In the genomic region with DNA sequence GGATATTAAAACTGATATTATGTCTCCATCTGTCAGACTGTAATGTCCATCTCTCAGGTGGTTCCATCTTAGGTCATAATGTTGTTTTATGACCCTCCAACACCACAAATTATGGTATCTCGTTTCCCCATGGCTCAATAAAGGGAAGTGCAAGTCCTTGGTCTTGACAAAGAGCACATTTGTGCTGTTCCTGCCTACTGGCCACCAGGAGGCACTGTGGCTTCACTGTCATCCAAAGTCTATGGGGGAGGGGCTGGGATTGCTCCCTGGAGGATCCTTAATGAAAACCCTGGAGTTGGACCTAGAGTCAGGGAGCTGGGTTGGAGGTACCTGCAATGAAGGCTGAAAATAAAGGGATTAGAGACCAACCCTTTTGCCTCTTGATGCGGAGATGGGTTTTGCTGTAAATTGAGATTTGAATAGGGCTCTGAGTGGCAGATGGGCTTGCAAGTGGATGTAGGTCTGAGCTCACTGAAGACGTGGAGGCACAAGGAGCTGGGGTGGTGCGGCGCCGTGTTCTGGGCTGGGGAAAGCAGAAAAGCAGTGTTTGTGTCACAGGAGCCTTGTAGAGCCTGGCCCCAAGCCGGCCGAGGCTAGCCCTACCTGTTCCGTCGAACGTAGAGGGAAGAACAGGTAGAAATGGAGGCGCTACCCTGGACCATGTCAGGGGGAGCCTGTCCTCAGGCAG, we compare ENCODE assay signal across 9 cellular contexts.
A peak's percentile ranks its signal among the peaks of the same experiment; 100 is the strongest.
DNase-seq lines count a peak whose midpoint lies in the region; ATAC-seq, FAIRE-seq and TF ChIP-seq lines count a peak whose summit lies in the region.
"Had no signal": no experiment of that assay in that cellular context is flagged by ENCODE, and none has a peak within 500 bp of the region (broad histone marks: within the 10 kb centered on the region; RNA-seq: fewer than 3 reads in every experiment).

No MANE protein-coding gene starts in this region.

- H3K9me3 ChIP-seq in small intestine (ENCODE audit: control insufficient read depth, low read depth), result no peaks in the 10 kb centered on the region

- H3K4me3 Mint-ChIP-seq in effector memory CD8-positive, alpha-beta T cell, result no peak overlapping the region
- H3K4me3 Mint-ChIP-seq: activated T-cell treated with anti-CD3 and anti-CD28 coated beads, Interleukin-2, amount 50 U/mL, for 4 hours had no signal

- H3K4me3 ChIP-seq in fibroblast of the aortic adventitia (ENCODE audit: low read depth, low read length), result no peak overlapping the region
- no peak overlapping the region for H3K4me3 ChIP-seq in small intestine (ENCODE audit: low read depth in 1 of 2, low read length in 2 of 2)

- no peak overlapping the region for H3K27ac ChIP-seq in small intestine (ENCODE audit: low read depth in 1 of 2, low read length in 1 of 2)

- H3K27me3 Mint-ChIP-seq in effector memory CD8-positive, alpha-beta T cell, result no peaks in the 10 kb centered on the region

- H3K27me3 ChIP-seq in small intestine (ENCODE audit: control insufficient read depth in 2 of 2, insufficient read depth in 2 of 2, low read length in 2 of 2), result no peaks in the 10 kb centered on the region

- H3K36me3 Mint-ChIP-seq in effector memory CD8-positive, alpha-beta T cell (ENCODE audit: insufficient read depth), result peaks cover 3% of the 10 kb centered on the region

- H3K27ac Mint-ChIP-seq in effector memory CD8-positive, alpha-beta T cell, result peak overlapping the region in 1 of 2 donors; percentile 44

- WGBS in small intestine, 3 donors, result 85 to 90% (median 87%) methylated on average over 8 to 12 of the region's 12 CpGs

- H3K4me1 Mint-ChIP-seq in effector memory CD8-positive, alpha-beta T cell (ENCODE audit: low read depth in 2 of 2), result peaks cover 4 to 22% of the 10 kb centered on the region in 2 donors

- peak; percentile 38 for DNase-seq in activated CD4-positive, alpha-beta T cell treated with anti-CD3 and anti-CD28 coated beads for 48 hours
- no peak for DNase-seq in activated CD4-positive, alpha-beta T cell treated with anti-CD3 and anti-CD28 coated beads, Interleukin-2, amount 50 U/mL, for 1 hour
- peak; percentile 32 for DNase-seq in fibroblast of the aortic adventitia (ENCODE audit: low read depth)
- DNase-seq in small intestine, result peak; percentile 46
- DNase-seq in effector memory CD8-positive, alpha-beta T cell, result no peak
- no peak for DNase-seq in ureter (ENCODE audit: low spot score)
- DNase-seq: activated T-cell treated with anti-CD3 and anti-CD28 coated beads, Interleukin-2, amount 50 U/mL, for 4 hours had no signal

- H3K36me3 ChIP-seq in small intestine (ENCODE audit: control insufficient read depth in 2 of 2, insufficient read depth in 2 of 2, low read length in 2 of 2), result no peaks in the 10 kb centered on the region

- FAIRE-seq in small intestine (lab: Jason Lieb, UNC), result no peak

- no peaks in the 10 kb centered on the region for H3K9me3 Mint-ChIP-seq in effector memory CD8-positive, alpha-beta T cell
- H3K9me3 Mint-ChIP-seq: activated T-cell treated with anti-CD3 and anti-CD28 coated beads, Interleukin-2, amount 50 U/mL, for 4 hours had no signal

- no peaks in the 10 kb centered on the region for H3K4me1 ChIP-seq in small intestine (ENCODE audit: control insufficient read depth in 2 of 2, insufficient read depth in 1 of 2, low read depth in 1 of 2, low read length in 1 of 2)

- ATAC-seq in HG02973 (IDR thresholded peaks at IDR 0.05; ENCODE audit: unreplicated experiment) (peak; percentile 58), SK-N-SH treated with all-trans-retinoic acid at 6 μM for 48 hours (peak; percentile 18; the same call in 2 of the 3 replicates)
- no peak for ATAC-seq in effector memory CD8-positive, alpha-beta T cell (replicated peaks)

- peak; percentile 53 for TF ChIP-seq CTCF in fibroblast of the aortic adventitia (IDR thresholded peaks at IDR 0.05; ENCODE audit: insufficient read depth, low read length)

TF ChIP-seq in SK-N-SH treated with all-trans-retinoic acid at 6 μM for 48 hours, 23 proteins besides CTCF, POLR2A, EP300 and RAD21:
- TF ChIP-seq, protein P1, sequence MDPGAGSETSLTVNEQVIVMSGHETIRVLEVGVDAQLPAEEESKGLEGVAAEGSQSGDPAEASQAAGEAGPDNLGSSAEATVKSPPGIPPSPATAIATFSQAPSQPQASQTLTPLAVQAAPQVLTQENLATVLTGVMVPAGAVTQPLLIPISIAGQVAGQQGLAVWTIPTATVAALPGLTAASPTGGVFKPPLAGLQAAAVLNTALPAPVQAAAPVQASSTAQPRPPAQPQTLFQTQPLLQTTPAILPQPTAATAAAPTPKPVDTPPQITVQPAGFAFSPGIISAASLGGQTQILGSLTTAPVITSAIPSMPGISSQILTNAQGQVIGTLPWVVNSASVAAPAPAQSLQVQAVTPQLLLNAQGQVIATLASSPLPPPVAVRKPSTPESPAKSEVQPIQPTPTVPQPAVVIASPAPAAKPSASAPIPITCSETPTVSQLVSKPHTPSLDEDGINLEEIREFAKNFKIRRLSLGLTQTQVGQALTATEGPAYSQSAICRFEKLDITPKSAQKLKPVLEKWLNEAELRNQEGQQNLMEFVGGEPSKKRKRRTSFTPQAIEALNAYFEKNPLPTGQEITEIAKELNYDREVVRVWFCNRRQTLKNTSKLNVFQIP (CRISPR knock-in tag; IDR thresholded peaks at IDR 0.05; ENCODE audit: borderline replicate concordance, low read depth), result no peak
- TF ChIP-seq ZNF8 (CRISPR knock-in tag; IDR thresholded peaks at IDR 0.05), result no peak
- no peak for TF ChIP-seq TCF4 (CRISPR knock-in tag; IDR thresholded peaks at IDR 0.05; ENCODE audit: borderline replicate concordance)
- no peak for TF ChIP-seq BACH2 (CRISPR knock-in tag; IDR thresholded peaks at IDR 0.05; ENCODE audit: borderline replicate concordance)
- no peak for TF ChIP-seq ARNTL (CRISPR knock-in tag; IDR thresholded peaks at IDR 0.05; ENCODE audit: borderline replicate concordance, low read depth)
- TF ChIP-seq RARB (CRISPR knock-in tag; IDR thresholded peaks at IDR 0.05), result no peak
- TF ChIP-seq ZC3H10 (CRISPR knock-in tag; IDR thresholded peaks at IDR 0.05), result no peak
- TF ChIP-seq, protein P2, sequence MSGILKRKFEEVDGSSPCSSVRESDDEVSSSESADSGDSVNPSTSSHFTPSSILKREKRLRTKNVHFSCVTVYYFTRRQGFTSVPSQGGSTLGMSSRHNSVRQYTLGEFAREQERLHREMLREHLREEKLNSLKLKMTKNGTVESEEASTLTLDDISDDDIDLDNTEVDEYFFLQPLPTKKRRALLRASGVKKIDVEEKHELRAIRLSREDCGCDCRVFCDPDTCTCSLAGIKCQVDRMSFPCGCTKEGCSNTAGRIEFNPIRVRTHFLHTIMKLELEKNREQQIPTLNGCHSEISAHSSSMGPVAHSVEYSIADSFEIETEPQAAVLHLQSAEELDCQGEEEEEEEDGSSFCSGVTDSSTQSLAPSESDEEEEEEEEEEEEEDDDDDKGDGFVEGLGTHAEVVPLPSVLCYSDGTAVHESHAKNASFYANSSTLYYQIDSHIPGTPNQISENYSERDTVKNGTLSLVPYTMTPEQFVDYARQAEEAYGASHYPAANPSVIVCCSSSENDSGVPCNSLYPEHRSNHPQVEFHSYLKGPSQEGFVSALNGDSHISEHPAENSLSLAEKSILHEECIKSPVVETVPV (CRISPR knock-in tag; IDR thresholded peaks at IDR 0.05), result no peak
- TF ChIP-seq ISL1 (CRISPR knock-in tag; IDR thresholded peaks at IDR 0.05), result no peak

Comparison
In these comparisons a context has a peak if more than half of its experiments do, and no peak if none do; other contexts are left out.
1. DNase-seq: peak in activated CD4-positive, alpha-beta T cell treated with anti-CD3 and anti-CD28 coated beads for 48 hours (single experiment), fibroblast of the aortic adventitia (single experiment) and small intestine (single experiment); none in activated CD4-positive, alpha-beta T cell treated with anti-CD3 and anti-CD28 coated beads, Interleukin-2, amount 50 U/mL, for 1 hour (single experiment), effector memory CD8-positive, alpha-beta T cell (0 of 3) and ureter (single experiment).